Comparison of ENCODE assay signal across 8 cellular contexts in genomic region chr21:40386301-40386911, GRCh38.
A peak's percentile ranks its signal among the peaks of the same experiment; 100 is the strongest.
DNase-seq lines count a peak whose midpoint lies in the region; ATAC-seq and TF ChIP-seq lines count a peak whose summit lies in the region.

No MANE protein-coding gene starts in this region.

- no peak overlapping the region for H3K4me3 ChIP-seq in Jurkat, Clone E6-1 (ENCODE audit: low read length)
- H3K4me3 ChIP-seq in WI38 (ENCODE audit: low read depth, low read length) (no peak overlapping the region), retinal pigment epithelial cell (ENCODE audit: low read length) (no peak overlapping the region)

- 0 out of 2 replicates have a peak, but pooled peaks have one; percentile 12 for TF ChIP-seq CTCF in WI38 (IDR thresholded peaks at IDR 0.05; ENCODE audit: low read depth, low read length)
- TF ChIP-seq CTCF in retinal pigment epithelial cell (conservative IDR thresholded peaks at IDR 0.05; ENCODE audit: low read depth, low read length) = peak; percentile 82

- ATAC-seq in GM21529 (IDR thresholded peaks at IDR 0.05; ENCODE audit: unreplicated experiment) = no peak
- no peak for ATAC-seq in HG03521 (IDR thresholded peaks at IDR 0.05; ENCODE audit: unreplicated experiment)

- peak; percentile 50 for DNase-seq in DMS153 (lab: John Stamatoyannopoulos, UW)
- DNase-seq in Jurkat, Clone E6-1 (ENCODE audit: low read depth, low spot score) = peak; percentile 4
- DNase-seq in foreskin melanocyte = peak; percentile 2
- no peak for DNase-seq in retinal pigment epithelial cell (ENCODE audit: low read depth)
- no peak for DNase-seq in NK-92 (lab: John Stamatoyannopoulos, UW; ENCODE audit: unreplicated experiment)

Comparison
In these comparisons a context has a peak if more than half of its experiments do, and no peak if none do; other contexts are left out.
1. DNase-seq: peak in DMS153 (single experiment), Jurkat, Clone E6-1 (single experiment) and foreskin melanocyte (single experiment); none in retinal pigment epithelial cell (single experiment) and NK-92 (single experiment).